ENCODE assay signal across 8 cellular contexts in the genomic region with DNA sequence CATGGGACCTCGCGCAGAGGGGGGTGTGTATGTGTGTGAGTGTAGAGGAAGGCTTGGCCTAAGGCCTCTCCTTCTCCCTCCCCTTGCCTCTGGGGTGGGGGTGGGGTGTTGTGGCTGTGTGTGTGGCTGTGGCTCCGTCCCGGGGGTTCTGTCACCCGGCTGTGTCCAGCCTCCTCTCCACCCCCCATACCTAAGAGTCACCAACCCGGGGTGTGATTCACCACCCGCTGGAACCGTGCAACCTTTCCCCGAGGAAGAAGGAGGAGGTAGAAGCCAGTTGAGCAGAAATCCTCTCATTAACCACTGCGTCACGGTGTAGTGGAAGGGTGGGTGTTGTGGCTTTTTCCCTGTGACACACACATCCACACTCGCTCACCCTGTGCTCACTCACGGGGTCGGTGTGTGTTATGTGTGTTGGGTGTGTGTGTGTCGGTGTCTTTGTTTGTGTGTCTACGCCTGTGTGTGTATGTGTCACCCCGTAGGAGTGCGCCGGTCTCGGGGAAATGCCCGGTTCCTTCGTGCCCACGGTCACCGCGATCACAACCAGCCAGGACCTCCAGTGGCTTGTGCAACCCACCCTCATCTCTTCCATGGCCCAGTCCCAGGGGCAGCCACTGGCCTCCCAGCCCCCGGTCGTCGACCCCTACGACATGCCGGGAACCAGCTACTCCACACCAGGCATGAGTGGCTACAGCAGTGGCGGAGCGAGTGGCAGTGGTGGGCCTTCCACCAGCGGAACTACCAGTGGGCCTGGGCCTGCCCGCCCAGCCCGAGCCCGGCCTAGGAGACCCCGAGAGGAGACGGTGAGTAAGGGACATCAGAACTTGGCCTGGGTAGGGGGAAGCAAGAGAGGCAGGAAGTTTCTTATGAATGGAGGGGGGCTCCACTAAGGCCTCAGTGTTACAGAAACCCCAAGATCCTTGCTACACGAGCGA. TPM values are rescaled to one million over a fixed set of nuclear protein-coding genes. Genes with fewer than 3 reads are reported as not detected.
DNase-seq lines count a peak whose midpoint lies in the region; TF ChIP-seq lines count a peak whose summit lies in the region.

No MANE protein-coding gene starts in this region.

- H3K9me2 ChIP-seq in hepatocyte (replicated peaks; ENCODE audit: insufficient read depth) = no peaks in the 10 kb centered on the region

- H3K36me3 ChIP-seq in HUES64 (ENCODE audit: insufficient read depth, low read length) = no peaks in the 10 kb centered on the region
- H3K36me3 ChIP-seq in hepatocyte (replicated peaks; ENCODE audit: insufficient read depth, low read depth) = no peaks in the 10 kb centered on the region

- no peak overlapping the region for H3K27ac Mint-ChIP-seq in activated naive CD4-positive, alpha-beta T cell treated with anti-CD3 and anti-CD28 coated beads for 36 hours

- H3K27me3 ChIP-seq in HUES64 (ENCODE audit: insufficient read depth, low read length) = peaks cover 22% of the 10 kb centered on the region
- peaks cover 16% of the 10 kb centered on the region for H3K27me3 ChIP-seq in hepatocyte

- no peak overlapping the region for H3K9ac ChIP-seq in HUES64 (ENCODE audit: low read depth, low read length)

- peak overlapping the region; percentile 77 for H3K4me3 Mint-ChIP-seq in activated naive CD4-positive, alpha-beta T cell treated with anti-CD3 and anti-CD28 coated beads for 36 hours

- intact Hi-C loops in activated naive CD4-positive, alpha-beta T cell treated with anti-CD3 and anti-CD28 coated beads for 36 hours (cut with micrococcal nuclease) = no loop called here

- TF ChIP-seq CTCF in hepatocyte (IDR thresholded peaks at IDR 0.05; ENCODE audit: poor library complexity) = no peak

- 88% methylated on average over 30 of the region's 40 CpGs for WGBS in HUES64
- WGBS in hepatocyte (ENCODE audit: low lambda C conversion rate, missing lambda C conversion rate) = 77% methylated on average over 33 of the region's 40 CpGs

- H3K9me3 Mint-ChIP-seq in activated naive CD4-positive, alpha-beta T cell treated with anti-CD3 and anti-CD28 coated beads for 36 hours = no peaks in the 10 kb centered on the region

- H3K27ac ChIP-seq in HUES64 (ENCODE audit: low read depth, low read length) = no peak overlapping the region; the same call in 1 of the 2 replicates
- peak overlapping the region; percentile 91 for H3K27ac ChIP-seq in hepatocyte

- no peaks in the 10 kb centered on the region for H3K79me2 ChIP-seq in hepatocyte

- H3K4me3 ChIP-seq in HUES64 (ENCODE audit: low read length) (peak overlapping the region; percentile 88), hepatocyte (no peak overlapping the region)

- DNase-seq in A172 (ENCODE audit: low spot score) = peak; percentile 13
- DNase-seq in activated naive CD4-positive, alpha-beta T cell treated with anti-CD3 and anti-CD28 coated beads for 36 hours = no peak
- DNase-seq in hepatocyte (ENCODE audit: low spot score) = peak; percentile 44
- DNase-seq in stimulated activated naive CD4-positive, alpha-beta T cell (lab: John Stamatoyannopoulos, UW) = peak in 4 of 6 experiments; percentile 40 to 66 (median 54)
- no peak for DNase-seq in NCI-H2196 (lab: John Stamatoyannopoulos, UW; ENCODE audit: unreplicated experiment)
- DNase-seq in GM03348 (ENCODE audit: low spot score) = no peak
- DNase-seq in stimulated activated CD4-positive, alpha-beta T cell treated with anti-CD3 and anti-CD28 coated beads, Interleukin-4, amount 100 ng/mL, for 1 hour = no peak

- H3K4me2 ChIP-seq in hepatocyte = peak overlapping the region; percentile 96

- peaks cover 23% of the 10 kb centered on the region for H3K27me3 Mint-ChIP-seq in activated naive CD4-positive, alpha-beta T cell treated with anti-CD3 and anti-CD28 coated beads for 36 hours (ENCODE audit: low read depth)

- no peaks in the 10 kb centered on the region for H3K9me3 ChIP-seq in HUES64 (ENCODE audit: insufficient read depth, low read depth, low read length)
- H3K9me3 ChIP-seq in hepatocyte (ENCODE audit: low read depth) = no peaks in the 10 kb centered on the region

- peaks cover 42% of the 10 kb centered on the region for H3K4me1 Mint-ChIP-seq in activated naive CD4-positive, alpha-beta T cell treated with anti-CD3 and anti-CD28 coated beads for 36 hours (ENCODE audit: low read depth)

- no peaks in the 10 kb centered on the region for H4K20me1 ChIP-seq in hepatocyte (ENCODE audit: insufficient read depth, poor library complexity, severe bottlenecking)

- CTCF ChIA-PET in activated naive CD4-positive, alpha-beta T cell treated with anti-CD3 and anti-CD28 coated beads for 36 hours (lab: Charles Lee) = interaction anchor here (0.8 to 18.6 kb wide), 4 partner anchors 8 to 222 kb away, joined by 3 to 351 read pairs (median 20); a partner anchor contains a TSS

- H3K4me1 ChIP-seq in HUES64 (ENCODE audit: insufficient read depth, low read length) = peaks cover 4% of the 10 kb centered on the region; the same call in 1 of the 2 replicates
- peaks cover 7% of the 10 kb centered on the region for H3K4me1 ChIP-seq in hepatocyte (ENCODE audit: insufficient read depth)

- peaks cover 8% of the 10 kb centered on the region for H3K36me3 Mint-ChIP-seq in activated naive CD4-positive, alpha-beta T cell treated with anti-CD3 and anti-CD28 coated beads for 36 hours (ENCODE audit: low read depth)

- H2AFZ ChIP-seq in hepatocyte = no peak overlapping the region

RNA-seq across cellular contexts. Expression of a gene that starts 2.6 kb away (rescaled TPM):
- total RNA-seq in A172 (2014; rRNA removed; shearing (Covaris generic)) = 0.17 TPM in 1 of 2 replicates, not detected in the other
- 0.25 TPM for polyA plus RNA-seq in HUES64 (2013, experiment 1 of 2)
- polyA plus RNA-seq in HUES64 (2013, experiment 2 of 2) = 0.44 TPM
- 1 to 10 TPM; 8.0 to 8.7 TPM for total RNA-seq in activated naive CD4-positive, alpha-beta T cell treated with anti-CD3 and anti-CD28 coated beads for 36 hours
- 37.9 and 73.1 TPM in 2 replicates for total RNA-seq in hepatocyte
- polyA plus RNA-seq in hepatocyte = 114 and 168 TPM in 2 replicates

RNA-seq across cellular contexts. Expression of a gene that starts 26.4 kb away (rescaled TPM):
- total RNA-seq in A172 (2014; rRNA removed; shearing (Covaris generic)) = 3.4 and 7.7 TPM in 2 replicates
- 17.2 TPM for polyA plus RNA-seq in HUES64 (2013, experiment 1 of 2)
- 18.8 TPM for polyA plus RNA-seq in HUES64 (2013, experiment 2 of 2)
- under 1 TPM; 0.69 to 0.84 TPM for total RNA-seq in activated naive CD4-positive, alpha-beta T cell treated with anti-CD3 and anti-CD28 coated beads for 36 hours
- total RNA-seq in hepatocyte = 3.4 and 7.8 TPM in 2 replicates
- polyA plus RNA-seq in hepatocyte = 12.2 and 14.8 TPM in 2 replicates

RNA-seq across cellular contexts. Expression of a gene that starts 27.8 kb away (rescaled TPM):
- total RNA-seq in A172 (2014; rRNA removed; shearing (Covaris generic)) = 0.31 and 3.6 TPM in 2 replicates
- 5.5 TPM for polyA plus RNA-seq in HUES64 (2013, experiment 1 of 2)
- polyA plus RNA-seq in HUES64 (2013, experiment 2 of 2) = 4.8 TPM
- 1 to 10 TPM; 2.3 to 2.5 TPM for total RNA-seq in activated naive CD4-positive, alpha-beta T cell treated with anti-CD3 and anti-CD28 coated beads for 36 hours
- total RNA-seq in hepatocyte = 0.40 and 1.9 TPM in 2 replicates
- 0.59 and 1.4 TPM in 2 replicates for polyA plus RNA-seq in hepatocyte

RNA-seq across cellular contexts. Expression of a gene that starts 36.9 kb away (rescaled TPM):
- 54.7 and 64.6 TPM in 2 replicates for total RNA-seq in A172 (2014; rRNA removed; shearing (Covaris generic))
- 92.8 TPM for polyA plus RNA-seq in HUES64 (2013, experiment 1 of 2)
- polyA plus RNA-seq in HUES64 (2013, experiment 2 of 2) = 93.5 TPM
- 10 to 100 TPM; 94.5 to 99.6 TPM for total RNA-seq in activated naive CD4-positive, alpha-beta T cell treated with anti-CD3 and anti-CD28 coated beads for 36 hours
- 57.3 and 68.9 TPM in 2 replicates for total RNA-seq in hepatocyte
- polyA plus RNA-seq in hepatocyte = 86.0 and 92.6 TPM in 2 replicates

RNA-seq across cellular contexts. Expression of a gene that starts 46.7 kb away (rescaled TPM):
- 45.5 and 60.2 TPM in 2 replicates for total RNA-seq in A172 (2014; rRNA removed; shearing (Covaris generic))
- polyA plus RNA-seq in HUES64 (2013, experiment 1 of 2) = 34.4 TPM
- polyA plus RNA-seq in HUES64 (2013, experiment 2 of 2) = 45.5 TPM
- total RNA-seq in activated naive CD4-positive, alpha-beta T cell treated with anti-CD3 and anti-CD28 coated beads for 36 hours = 10 to 100 TPM; 28.9 to 30.7 TPM
- 42.5 and 51.0 TPM in 2 replicates for total RNA-seq in hepatocyte
- 66.7 and 72.8 TPM in 2 replicates for polyA plus RNA-seq in hepatocyte

Comparison
In these comparisons a context has a peak if more than half of its experiments do, and no peak if none do; other contexts are left out.
1. DNase-seq: peak in A172 (single experiment), hepatocyte (single experiment) and stimulated activated naive CD4-positive, alpha-beta T cell (4 of 6); none in activated naive CD4-positive, alpha-beta T cell treated with anti-CD3 and anti-CD28 coated beads for 36 hours (single experiment), NCI-H2196 (single experiment), GM03348 (single experiment) and stimulated activated CD4-positive, alpha-beta T cell treated with anti-CD3 and anti-CD28 coated beads, Interleukin-4, amount 100 ng/mL, for 1 hour (single experiment).